19 cellular contexts compared by ENCODE assay signal in the genomic region with DNA sequence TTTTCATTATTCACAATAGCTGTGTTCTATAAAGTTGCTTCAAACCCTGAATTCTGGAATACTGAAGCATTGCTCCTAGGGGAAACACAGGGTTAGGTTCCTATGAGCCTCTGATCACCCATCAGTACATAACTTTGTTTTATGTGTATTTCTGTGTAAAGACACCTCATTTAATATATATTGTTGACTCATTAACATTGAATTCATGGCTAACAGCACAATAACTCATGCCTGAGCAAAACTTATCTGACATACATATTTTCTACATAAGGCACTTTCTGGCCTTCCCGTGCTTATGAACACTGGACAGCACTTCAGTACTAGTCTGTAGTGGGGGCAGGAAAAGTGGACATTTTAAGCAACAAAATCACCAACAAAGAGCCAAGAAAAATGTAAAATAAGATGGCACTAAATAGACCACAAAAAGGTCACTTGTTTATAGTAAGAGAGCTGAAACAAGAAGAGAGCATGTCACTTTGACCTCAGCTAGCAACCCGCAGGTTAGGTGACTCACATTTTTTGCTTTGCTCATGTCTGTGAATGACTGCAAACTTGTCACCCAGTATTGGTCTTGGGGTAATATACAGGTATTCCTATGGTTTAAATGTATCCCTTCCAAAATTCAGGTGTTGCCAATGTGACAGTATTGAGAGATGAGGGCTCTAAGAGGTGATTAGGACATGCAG. TPM values are rescaled to one million over a fixed set of nuclear protein-coding genes. Genes with fewer than 3 reads are reported as not detected.
DNase-seq lines count a peak whose midpoint lies in the region; ATAC-seq and TF ChIP-seq lines count a peak whose summit lies in the region.
"Had no signal": no experiment of that assay in that cellular context is flagged by ENCODE, and none has a peak within 500 bp of the region (broad histone marks: within the 10 kb centered on the region; RNA-seq: fewer than 3 reads in every experiment).

No MANE protein-coding gene starts in this region.

- H3K9me3 ChIP-seq in HEK293 (ENCODE audit: control insufficient read depth, insufficient read depth, low read depth, low read length) (0 out of 2 replicates have a peak, but pooled peaks cover 3% of the 10 kb centered on the region), Panc1 (ENCODE audit: control insufficient read depth, insufficient read depth, low read depth, low read length) (peaks cover 21% of the 10 kb centered on the region; the same call in 1 of the 2 replicates)
- H3K9me3 ChIP-seq in naive thymus-derived CD4-positive, alpha-beta T cell (ENCODE audit: control insufficient read depth in 2 of 3, low read length in 3 of 3) = no peaks in the 10 kb centered on the region
- H3K9me3 ChIP-seq: SK-N-SH had no signal

- H3K27ac ChIP-seq in HEK293 (ENCODE audit: extremely low read depth, low read depth, low read length) = no peak overlapping the region
- peak overlapping the region; percentile 41; the same call in 1 of the 2 replicates for H3K27ac ChIP-seq in Panc1 (ENCODE audit: low read length)
- no peak overlapping the region for H3K27ac ChIP-seq in naive thymus-derived CD4-positive, alpha-beta T cell (ENCODE audit: low read depth, low read length)
- H3K27ac ChIP-seq: C4-2B, KMS-11 had no signal

- peaks cover 2% of the 10 kb centered on the region for H3K9me3 Mint-ChIP-seq in activated CD4-positive, alpha-beta memory T cell treated with anti-CD3 and anti-CD28 coated beads for 36 hours
- peaks cover 2% of the 10 kb centered on the region for H3K9me3 Mint-ChIP-seq in activated CD4-positive, alpha-beta memory T cell treated with anti-CD3 and anti-CD28 coated beads, Interleukin-2, amount 10 ng/mL, durations not matched to agents 7 days and 5 days
- peaks cover 0 to 6% (median 0%) of the 10 kb centered on the region in 11 donors for H3K9me3 Mint-ChIP-seq in naive thymus-derived CD4-positive, alpha-beta T cell

- no peak overlapping the region for H3K27ac Mint-ChIP-seq in activated CD4-positive, alpha-beta memory T cell treated with anti-CD3 and anti-CD28 coated beads for 36 hours
- no peak overlapping the region for H3K27ac Mint-ChIP-seq in activated CD4-positive, alpha-beta memory T cell treated with anti-CD3 and anti-CD28 coated beads, Interleukin-2, amount 10 ng/mL, durations not matched to agents 7 days and 5 days
- peak overlapping the region in 1 of 9 donors; percentile 87 for H3K27ac Mint-ChIP-seq in naive thymus-derived CD4-positive, alpha-beta T cell

- H3K4me3 ChIP-seq in HEK293 (ENCODE audit: low read depth, low read length) (no peak overlapping the region), Panc1 (ENCODE audit: low read depth in 2 of 2, low read length in 2 of 2) (no peak overlapping the region)
- no peak overlapping the region for H3K4me3 ChIP-seq in naive thymus-derived CD4-positive, alpha-beta T cell (ENCODE audit: low read length)

- H3K27me3 Mint-ChIP-seq in activated CD4-positive, alpha-beta memory T cell treated with anti-CD3 and anti-CD28 coated beads for 36 hours = no peaks in the 10 kb centered on the region
- no peaks in the 10 kb centered on the region for H3K27me3 Mint-ChIP-seq in activated CD4-positive, alpha-beta memory T cell treated with anti-CD3 and anti-CD28 coated beads, Interleukin-2, amount 10 ng/mL, durations not matched to agents 7 days and 5 days
- H3K27me3 Mint-ChIP-seq in naive thymus-derived CD4-positive, alpha-beta T cell = no peaks in the 10 kb centered on the region

- TF ChIP-seq CTCF in HEK293 (tag by site-specific recombination; IDR thresholded peaks at IDR 0.05) = no peak
- TF ChIP-seq CTCF in Panc1 (IDR thresholded peaks at IDR 0.05) = no peak

- POLR2A ChIA-PET in activated CD4-positive, alpha-beta memory T cell treated with anti-CD3 and anti-CD28 coated beads for 36 hours (lab: Charles Lee) = no interaction called here
- POLR2A ChIA-PET in activated CD4-positive, alpha-beta memory T cell treated with anti-CD3 and anti-CD28 coated beads, Interleukin-2, amount 10 ng/mL, durations not matched to agents 7 days and 5 days (lab: Charles Lee) = no interaction called here
- POLR2A ChIA-PET in HEK293 (lab: Yijun Ruan, JAX) (no interaction called here), Panc1 (lab: Charles Lee) (no interaction called here)
- POLR2A ChIA-PET in naive thymus-derived CD4-positive, alpha-beta T cell (lab: Charles Lee) = interaction anchor here (1.0 kb wide), 3 partner anchors 11 to 56 kb away, joined by 3 read pairs; no protein-coding TSS in a partner anchor

- no peaks in the 10 kb centered on the region for H3K36me3 Mint-ChIP-seq in activated CD4-positive, alpha-beta memory T cell treated with anti-CD3 and anti-CD28 coated beads for 36 hours
- H3K36me3 Mint-ChIP-seq in activated CD4-positive, alpha-beta memory T cell treated with anti-CD3 and anti-CD28 coated beads, Interleukin-2, amount 10 ng/mL, durations not matched to agents 7 days and 5 days (ENCODE audit: low read depth) = no peaks in the 10 kb centered on the region
- H3K36me3 Mint-ChIP-seq in naive thymus-derived CD4-positive, alpha-beta T cell = peaks cover 0 to 2% (median 0%) of the 10 kb centered on the region in 5 donors

- H3K4me1 ChIP-seq in HEK293 (ENCODE audit: control insufficient read depth, insufficient read depth, low read length) = peaks cover 3% of the 10 kb centered on the region; the same call in 1 of the 2 replicates
- peaks cover 2% of the 10 kb centered on the region; the same call in 1 of the 2 replicates for H3K4me1 ChIP-seq in Panc1 (ENCODE audit: control insufficient read depth, insufficient read depth, low read length)
- H3K4me1 ChIP-seq in naive thymus-derived CD4-positive, alpha-beta T cell (ENCODE audit: control insufficient read depth in 2 of 2, insufficient read depth in 2 of 2, low read length in 2 of 2) = no peaks in the 10 kb centered on the region

- peak; percentile 31 for DNase-seq in activated CD4-positive, alpha-beta memory T cell treated with anti-CD3 and anti-CD28 coated beads for 36 hours
- no peak for DNase-seq in activated CD4-positive, alpha-beta memory T cell treated with anti-CD3 and anti-CD28 coated beads, Interleukin-2, amount 10 ng/mL, durations not matched to agents 7 days and 5 days
- no peak for DNase-seq in Panc1 (ENCODE audit: low read depth, low spot score)
- DNase-seq in stimulated activated naive CD8-positive, alpha-beta T cell treated with anti-CD3 and anti-CD28 coated beads, Interleukin-15, Interleukin-2, amounts not matched to agents 100 U/mL and 50 U/mL, for 24 hours = no peak
- DNase-seq in naive thymus-derived CD4-positive, alpha-beta T cell = no peak
- DNase-seq: DMS79 treated with DMSO at 0.1 percent for 48 hours, NCI-H1092, NCI-H146, NCI-H2081, NCI-H2171 treated with DMSO at 0.1 percent for 48 hours, NCI-H446 treated with DMSO at 0.1 percent for 48 hours, OCI-M1, RPMI8226, SHP77 treated with DMSO at 0.1 percent for 48 hours, SK-N-SH had no signal

- no peaks in the 10 kb centered on the region for H3K27me3 ChIP-seq in Panc1 (ENCODE audit: control insufficient read depth, insufficient read depth, low read length)
- no peaks in the 10 kb centered on the region for H3K27me3 ChIP-seq in naive thymus-derived CD4-positive, alpha-beta T cell (ENCODE audit: control insufficient read depth in 2 of 2, insufficient read depth in 2 of 2, low read length in 2 of 2)

- no peak for ATAC-seq in Panc1
- ATAC-seq in stimulated activated naive CD8-positive, alpha-beta T cell treated with anti-CD3 and anti-CD28 coated beads, Interleukin-15, Interleukin-2, amounts not matched to agents 100 U/mL and 50 U/mL, for 24 hours = peak; percentile 79
- no peak for ATAC-seq in naive thymus-derived CD4-positive, alpha-beta T cell
- ATAC-seq in HG03095 (IDR thresholded peaks at IDR 0.05; ENCODE audit: unreplicated experiment) = no peak

- CTCF ChIA-PET in activated CD4-positive, alpha-beta memory T cell treated with anti-CD3 and anti-CD28 coated beads for 36 hours (lab: Charles Lee) = no interaction called here
- CTCF ChIA-PET in activated CD4-positive, alpha-beta memory T cell treated with anti-CD3 and anti-CD28 coated beads, Interleukin-2, amount 10 ng/mL, durations not matched to agents 7 days and 5 days (lab: Charles Lee) = no interaction called here
- CTCF ChIA-PET in HEK293 (lab: Yijun Ruan, JAX) = interaction anchor here (1.2 kb wide), 2 partner anchors 10 to 13 kb away, joined by 4 to 6 read pairs; no protein-coding TSS in a partner anchor
- CTCF ChIA-PET in Panc1 (lab: Charles Lee) = no interaction called here
- CTCF ChIA-PET in naive thymus-derived CD4-positive, alpha-beta T cell (lab: Charles Lee) = no interaction called here

- no peak overlapping the region for H3K4me3 Mint-ChIP-seq in activated CD4-positive, alpha-beta memory T cell treated with anti-CD3 and anti-CD28 coated beads for 36 hours
- no peak overlapping the region for H3K4me3 Mint-ChIP-seq in activated CD4-positive, alpha-beta memory T cell treated with anti-CD3 and anti-CD28 coated beads, Interleukin-2, amount 10 ng/mL, durations not matched to agents 7 days and 5 days
- H3K4me3 Mint-ChIP-seq in naive thymus-derived CD4-positive, alpha-beta T cell = no peak overlapping the region

- no peaks in the 10 kb centered on the region for H3K36me3 ChIP-seq in HEK293 (ENCODE audit: control insufficient read depth in 2 of 2, insufficient read depth in 1 of 2, low read length in 2 of 2)
- H3K36me3 ChIP-seq in Panc1 (ENCODE audit: control insufficient read depth, insufficient read depth, low read length) = no peaks in the 10 kb centered on the region
- no peaks in the 10 kb centered on the region for H3K36me3 ChIP-seq in naive thymus-derived CD4-positive, alpha-beta T cell (ENCODE audit: control insufficient read depth in 2 of 3, insufficient read depth in 3 of 3, low read length in 3 of 3)

- in situ Hi-C loops in Panc1 (cut with HindIII; ENCODE audit: low pct_unique_long_range_greater_than_20kb, low sequenced_read_pairs) = no loop called here

- intact Hi-C loops in activated CD4-positive, alpha-beta memory T cell treated with anti-CD3 and anti-CD28 coated beads for 36 hours (cut with micrococcal nuclease) = no loop called here
- intact Hi-C loops in Panc1 (cut with micrococcal nuclease; ENCODE audit: unreplicated experiment) = no loop called here
- intact Hi-C loops in naive thymus-derived CD4-positive, alpha-beta T cell (cut with micrococcal nuclease) = no loop called here

- H3K4me1 Mint-ChIP-seq in activated CD4-positive, alpha-beta memory T cell treated with anti-CD3 and anti-CD28 coated beads for 36 hours (ENCODE audit: low read depth) = peaks cover 11% of the 10 kb centered on the region
- H3K4me1 Mint-ChIP-seq in activated CD4-positive, alpha-beta memory T cell treated with anti-CD3 and anti-CD28 coated beads, Interleukin-2, amount 10 ng/mL, durations not matched to agents 7 days and 5 days = no peaks in the 10 kb centered on the region
- peaks cover 0 to 6% (median 0%) of the 10 kb centered on the region in 7 donors for H3K4me1 Mint-ChIP-seq in naive thymus-derived CD4-positive, alpha-beta T cell

- no TSS peak for BruUV-seq in Panc1 (replicated peaks; lab: Mats Ljungman, UMichigan)

RNA-seq across cellular contexts. Expression of a gene that starts 58.1 kb away (rescaled TPM):
- total RNA-seq in activated CD4-positive, alpha-beta memory T cell treated with anti-CD3 and anti-CD28 coated beads for 36 hours = 100 to 1,000 TPM; 139 to 147 TPM
- 100 to 1,000 TPM; 117 to 125 TPM for total RNA-seq in activated CD4-positive, alpha-beta memory T cell treated with anti-CD3 and anti-CD28 coated beads, Interleukin-2, amount 10 ng/mL, durations not matched to agents 7 days and 5 days
- 187 TPM for total RNA-seq in Panc1 (2021; ENCODE audit: unreplicated experiment)
- polyA plus RNA-seq in Panc1 (2012; ENCODE audit: insufficient read length) = 155 TPM
- total RNA-seq in naive thymus-derived CD4-positive, alpha-beta T cell = 100 to 1,000 TPM; 150 to 413 (median 173) TPM
- 10 to 100 TPM; 28.7 to 35.6 TPM for polyA plus RNA-seq in naive thymus-derived CD4-positive, alpha-beta T cell
